In the genomic region with DNA sequence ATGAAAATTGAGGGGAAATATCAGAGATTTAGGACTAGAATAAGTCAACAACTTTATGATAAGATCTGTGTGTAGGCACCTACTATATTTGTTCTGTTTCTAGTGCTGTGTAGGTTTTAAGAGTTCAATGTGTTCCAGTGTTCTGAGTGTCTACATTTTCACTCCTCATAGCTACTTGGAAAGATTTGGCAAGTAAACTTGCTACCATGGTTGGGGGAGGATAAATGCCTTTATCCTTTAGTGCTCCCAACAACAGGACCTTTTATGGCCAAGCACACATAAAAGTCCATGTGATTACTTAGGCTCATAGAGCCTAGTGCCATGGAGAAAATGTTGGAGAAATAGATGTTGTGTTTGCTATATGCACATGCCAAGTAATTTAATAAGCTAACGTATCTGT, we compare ENCODE assay signal across 17 cellular contexts.
A peak's percentile ranks its signal among the peaks of the same experiment; 100 is the strongest.
DNase-seq lines count a peak whose midpoint lies in the region; ATAC-seq and TF ChIP-seq lines count a peak whose summit lies in the region.
"Had no signal": no experiment of that assay in that cellular context is flagged by ENCODE, and none has a peak within 500 bp of the region (broad histone marks: within the 10 kb centered on the region; RNA-seq: fewer than 3 reads in every experiment).

No MANE protein-coding gene starts in this region.

- ATAC-seq in Right ventricle myocardium superior (ENCODE audit: poor library complexity) (peak; percentile 82), left colon (peak; percentile 32)

- intact Hi-C loops in Right ventricle myocardium superior (cut with DNase I) = no loop called here
- intact Hi-C loops in left colon (cut with DNase I, micrococcal nuclease) = no loop called here

- no peak overlapping the region for H3K4me3 ChIP-seq in LNCaP clone FGC (ENCODE audit: low read depth, low read length)

- DNase-seq in LNCaP clone FGC (ENCODE audit: low read depth) (peak; percentile 87), Right ventricle myocardium superior (no peak), left colon (no peak), superior temporal gyrus (ENCODE audit: extremely low spot score) (peak; percentile 61), CD1c-positive myeloid dendritic cell (ENCODE audit: extremely low spot score) (no peak), kidney tubule cell (ENCODE audit: low spot score) (no peak), T-helper 1 cell (no peak)
- DNase-seq: CD8-positive, alpha-beta memory T cell; DMS 273 treated with DMSO at 0.1 percent for 48 hours; HFFc6; KBM-7; NCI-H1092; NCI-H2107; NCI-H345; NCI-H526 treated with DMSO at 0.1 percent for 48 hours; NK-92 treated with Interleukin-12 subunit alpha and Interleukin-12 subunit beta, amount 100 ng/mL, for 24 hours; OCI-M1 had no signal

- TF ChIP-seq CTCF in LNCaP clone FGC (IDR thresholded peaks at IDR 0.05; ENCODE audit: control insufficient read depth, extremely low read depth, insufficient read depth) = no peak

Comparison
In these comparisons a context has a peak if more than half of its experiments do, and no peak if none do; other contexts are left out.
1. DNase-seq: peak in LNCaP clone FGC (single experiment) and superior temporal gyrus (single experiment); none in Right ventricle myocardium superior (single experiment), left colon (0 of 2), CD1c-positive myeloid dendritic cell (single experiment), kidney tubule cell (single experiment) and T-helper 1 cell (0 of 5).